32 cellular contexts compared by ENCODE assay signal in the genomic region with DNA sequence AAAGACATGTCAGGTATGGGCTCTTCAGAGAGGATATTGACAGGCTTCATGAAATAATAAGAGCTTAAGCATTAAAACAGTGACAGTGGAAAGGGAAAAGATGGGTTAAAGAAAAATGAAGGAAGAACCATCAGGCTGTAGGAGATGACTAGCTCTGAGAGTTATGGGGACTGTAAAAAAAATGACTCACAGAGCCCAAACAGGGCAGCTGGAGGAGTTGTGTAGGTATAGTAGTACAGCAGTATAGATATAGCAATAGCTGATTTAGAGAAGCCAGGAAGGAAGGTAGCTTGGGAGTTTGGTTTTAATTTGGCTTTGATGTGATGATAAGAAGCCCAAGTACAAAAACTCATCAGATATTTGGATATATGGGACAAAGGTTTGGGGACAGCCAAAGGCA.
"Had no signal": no experiment of that assay in that cellular context is flagged by ENCODE, and none has a peak within 500 bp of the region (broad histone marks: within the 10 kb centered on the region; RNA-seq: fewer than 3 reads in every experiment).

No MANE protein-coding gene starts in this region.

- H3K27me3 Mint-ChIP-seq: stimulated activated naive CD8-positive, alpha-beta T cell treated with anti-CD3 and anti-CD28 coated beads, Interleukin-15, amount 100 ng/mL, for 72 hours had no signal

- H3K9ac ChIP-seq: neural progenitor cell, parathyroid adenoma had no signal

- H3K36me3 Mint-ChIP-seq: natural killer cell treated with Interleukin-12 subunit alpha and Interleukin-12 subunit beta and Interleukin-15 and Interleukin-18, amount 100 ng/mL, for 72 hours; neural progenitor cell; stimulated activated memory B cell treated with anti-CD40 and anti-IgM and Interleukin-4, amounts not matched to agents 10 μg/mL and 1 μg/mL and 100 μg/mL, for 72 hours; type B pancreatic cell had no signal

- H3K4me3 Mint-ChIP-seq: naive thymus-derived CD8-positive, alpha-beta T cell; natural killer cell treated with Interleukin-12 subunit alpha and Interleukin-12 subunit beta and Interleukin-15 and Interleukin-18, amount 100 ng/mL, for 72 hours; neural progenitor cell; stimulated activated memory B cell treated with anti-CD40 and anti-IgM and Interleukin-4, amounts not matched to agents 10 μg/mL and 1 μg/mL and 100 μg/mL, for 72 hours; stimulated activated naive CD8-positive, alpha-beta T cell treated with anti-CD3 and anti-CD28 coated beads, Interleukin-15, amount 100 ng/mL, for 72 hours; type B pancreatic cell had no signal

- H3K4me2 ChIP-seq: neural progenitor cell, smooth muscle cell had no signal

- H3K27me3 ChIP-seq: neural progenitor cell, ovary, right lobe of liver, sigmoid colon, spleen, suprapubic skin, testis, tibial artery, transverse colon, upper lobe of right lung, uterus had no signal

- H3K9me3 Mint-ChIP-seq: naive thymus-derived CD8-positive, alpha-beta T cell; neural progenitor cell; stimulated activated memory B cell treated with anti-CD40 and anti-IgM and Interleukin-4, amounts not matched to agents 10 μg/mL and 1 μg/mL and 100 μg/mL, for 72 hours; stimulated activated naive CD8-positive, alpha-beta T cell treated with anti-CD3 and anti-CD28 coated beads, Interleukin-15, amount 100 ng/mL, for 72 hours; type B pancreatic cell had no signal

- H3K4me1 ChIP-seq: neural progenitor cell, parathyroid adenoma, psoas muscle, right lobe of liver, sigmoid colon, spleen, suprapubic skin, testis, transverse colon, upper lobe of right lung, uterus had no signal

- H3K9me3 ChIP-seq: ovary, psoas muscle, right lobe of liver, sigmoid colon, spleen, suprapubic skin, testis, tibial artery, transverse colon, upper lobe of right lung, uterus had no signal

- H2AFZ ChIP-seq: neural progenitor cell, parathyroid adenoma had no signal

- H3K27ac ChIP-seq: neural progenitor cell, ovary, parathyroid adenoma, psoas muscle, right lobe of liver, sigmoid colon, skin epidermis, spleen, suprapubic skin, testis, tibial artery, transverse colon, upper lobe of right lung, uterus had no signal

- DNase-seq: naive thymus-derived CD8-positive, alpha-beta T cell; occipital lobe; ovary; posterior cingulate gyrus; psoas muscle; right cardiac atrium; right lobe of liver; sigmoid colon; spleen; stimulated activated CD4-positive, alpha-beta T cell treated with anti-CD3 and anti-CD28 coated beads, Interleukin-12 subunit alpha, Interleukin-12 subunit beta, amount 100 ng/mL, for 4 hours; stimulated activated CD4-positive, alpha-beta T cell treated with anti-CD3 and anti-CD28 coated beads, Interleukin-1b, Interleukin-23, amount 100 ng/mL, for 48 hours; stimulated activated CD4-positive, alpha-beta T cell treated with anti-CD3 and anti-CD28 coated beads, Interleukin-4, amount 100 ng/mL, for 1 hour; stimulated activated CD4-positive, alpha-beta T cell treated with anti-CD3 and anti-CD28 coated beads, Interleukin-4, amount 100 ng/mL, for 4 hours; stimulated activated CD8-positive, alpha-beta memory T cell treated with anti-CD3 and anti-CD28 coated beads, Interleukin-4, amount 100 ng/mL, for 48 hours; stimulated activated naive CD4-positive, alpha-beta T cell; stimulated activated naive CD8-positive, alpha-beta T cell treated with anti-CD3 and anti-CD28 coated beads, Interleukin-15, amount 100 ng/mL, for 72 hours; stimulated activated naive CD8-positive, alpha-beta T cell treated with anti-CD3 and anti-CD28 coated beads, Interleukin-15, Interleukin-2, amounts not matched to agents 100 U/mL and 50 U/mL, for 24 hours; substantia nigra; testis; tibial artery; transverse colon; upper lobe of right lung; uterus had no signal

- H3K36me3 ChIP-seq: neural progenitor cell, ovary, right lobe of liver, sigmoid colon, spleen, suprapubic skin, tibial artery, transverse colon, upper lobe of right lung, uterus had no signal

- H3K4me3 ChIP-seq: neural progenitor cell, ovary, psoas muscle, right lobe of liver, sigmoid colon, skin epidermis, smooth muscle cell, spleen, suprapubic skin, testis, tibial artery, transverse colon, upper lobe of right lung, uterus had no signal

- H3K79me2 ChIP-seq: parathyroid adenoma had no signal

- H3K4me1 Mint-ChIP-seq: naive thymus-derived CD8-positive, alpha-beta T cell; neural progenitor cell; stimulated activated memory B cell treated with anti-CD40 and anti-IgM and Interleukin-4, amounts not matched to agents 10 μg/mL and 1 μg/mL and 100 μg/mL, for 72 hours; stimulated activated naive CD8-positive, alpha-beta T cell treated with anti-CD3 and anti-CD28 coated beads, Interleukin-15, amount 100 ng/mL, for 72 hours had no signal

- H3K27ac Mint-ChIP-seq: naive thymus-derived CD8-positive, alpha-beta T cell; natural killer cell treated with Interleukin-12 subunit alpha and Interleukin-12 subunit beta and Interleukin-15 and Interleukin-18, amount 100 ng/mL, for 72 hours; neural progenitor cell; progenitor cell of endocrine pancreas; stimulated activated memory B cell treated with anti-CD40 and anti-IgM and Interleukin-4, amounts not matched to agents 10 μg/mL and 1 μg/mL and 100 μg/mL, for 72 hours; stimulated activated naive CD8-positive, alpha-beta T cell treated with anti-CD3 and anti-CD28 coated beads, Interleukin-15, amount 100 ng/mL, for 72 hours; type B pancreatic cell had no signal
